ENCODE assay signal across 3 cellular contexts in the genomic region with DNA sequence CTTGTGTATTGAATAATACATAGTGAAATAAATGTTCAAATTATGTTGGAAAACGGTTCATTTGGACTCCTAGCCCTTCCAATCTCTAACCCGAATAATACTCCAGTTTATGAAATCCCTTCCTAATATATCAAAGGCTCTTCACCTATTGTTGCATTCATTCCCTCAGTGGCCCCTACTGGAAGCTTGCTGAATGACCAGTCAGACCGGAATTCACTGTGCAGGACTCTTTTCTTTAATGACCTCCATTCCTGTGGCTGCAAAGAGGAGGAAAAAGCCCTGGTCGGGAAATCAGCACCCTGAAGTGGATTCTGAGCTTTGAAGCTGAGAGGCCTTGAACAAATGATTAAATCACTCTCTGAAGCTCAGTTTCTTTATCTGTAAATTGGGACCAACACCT.
A peak's percentile ranks its signal among the peaks of the same experiment; 100 is the strongest.
TF ChIP-seq lines count a peak whose summit lies in the region.

No MANE protein-coding gene starts in this region.

TF ChIP-seq in A549, 52 proteins besides CTCF, POLR2A, EP300 and RAD21 (continued from another document):
- TF ChIP-seq E2F6 (IDR thresholded peaks at IDR 0.05; ENCODE audit: borderline replicate concordance, low read depth) (no peak), TFCP2L1 (CRISPR knock-in tag; IDR thresholded peaks at IDR 0.05) (no peak), ZNF302 (CRISPR knock-in tag; IDR thresholded peaks at IDR 0.05) (no peak)
- TF ChIP-seq, protein P1, sequence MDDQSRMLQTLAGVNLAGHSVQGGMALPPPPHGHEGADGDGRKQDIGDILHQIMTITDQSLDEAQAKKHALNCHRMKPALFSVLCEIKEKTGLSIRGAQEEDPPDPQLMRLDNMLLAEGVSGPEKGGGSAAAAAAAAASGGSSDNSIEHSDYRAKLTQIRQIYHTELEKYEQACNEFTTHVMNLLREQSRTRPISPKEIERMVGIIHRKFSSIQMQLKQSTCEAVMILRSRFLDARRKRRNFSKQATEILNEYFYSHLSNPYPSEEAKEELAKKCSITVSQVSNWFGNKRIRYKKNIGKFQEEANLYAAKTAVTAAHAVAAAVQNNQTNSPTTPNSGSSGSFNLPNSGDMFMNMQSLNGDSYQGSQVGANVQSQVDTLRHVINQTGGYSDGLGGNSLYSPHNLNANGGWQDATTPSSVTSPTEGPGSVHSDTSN (IDR thresholded peaks at IDR 0.05): no peak

TF ChIP-seq in HCT116, 20 proteins besides CTCF, POLR2A, EP300 and RAD21 (continued from another document):
- TF ChIP-seq, protein P2, sequence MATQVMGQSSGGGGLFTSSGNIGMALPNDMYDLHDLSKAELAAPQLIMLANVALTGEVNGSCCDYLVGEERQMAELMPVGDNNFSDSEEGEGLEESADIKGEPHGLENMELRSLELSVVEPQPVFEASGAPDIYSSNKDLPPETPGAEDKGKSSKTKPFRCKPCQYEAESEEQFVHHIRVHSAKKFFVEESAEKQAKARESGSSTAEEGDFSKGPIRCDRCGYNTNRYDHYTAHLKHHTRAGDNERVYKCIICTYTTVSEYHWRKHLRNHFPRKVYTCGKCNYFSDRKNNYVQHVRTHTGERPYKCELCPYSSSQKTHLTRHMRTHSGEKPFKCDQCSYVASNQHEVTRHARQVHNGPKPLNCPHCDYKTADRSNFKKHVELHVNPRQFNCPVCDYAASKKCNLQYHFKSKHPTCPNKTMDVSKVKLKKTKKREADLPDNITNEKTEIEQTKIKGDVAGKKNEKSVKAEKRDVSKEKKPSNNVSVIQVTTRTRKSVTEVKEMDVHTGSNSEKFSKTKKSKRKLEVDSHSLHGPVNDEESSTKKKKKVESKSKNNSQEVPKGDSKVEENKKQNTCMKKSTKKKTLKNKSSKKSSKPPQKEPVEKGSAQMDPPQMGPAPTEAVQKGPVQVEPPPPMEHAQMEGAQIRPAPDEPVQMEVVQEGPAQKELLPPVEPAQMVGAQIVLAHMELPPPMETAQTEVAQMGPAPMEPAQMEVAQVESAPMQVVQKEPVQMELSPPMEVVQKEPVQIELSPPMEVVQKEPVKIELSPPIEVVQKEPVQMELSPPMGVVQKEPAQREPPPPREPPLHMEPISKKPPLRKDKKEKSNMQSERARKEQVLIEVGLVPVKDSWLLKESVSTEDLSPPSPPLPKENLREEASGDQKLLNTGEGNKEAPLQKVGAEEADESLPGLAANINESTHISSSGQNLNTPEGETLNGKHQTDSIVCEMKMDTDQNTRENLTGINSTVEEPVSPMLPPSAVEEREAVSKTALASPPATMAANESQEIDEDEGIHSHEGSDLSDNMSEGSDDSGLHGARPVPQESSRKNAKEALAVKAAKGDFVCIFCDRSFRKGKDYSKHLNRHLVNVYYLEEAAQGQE (IDR thresholded peaks at IDR 0.05; ENCODE audit: low read depth): no peak
- peak; percentile 36 for TF ChIP-seq YY1 (IDR thresholded peaks at IDR 0.05; ENCODE audit: extremely low read depth, insufficient replicate concordance, low read depth, low read length)
- TF ChIP-seq CBX3 (IDR thresholded peaks at IDR 0.05; ENCODE audit: low read depth): 0 out of 2 replicates have a peak, but pooled peaks have one; percentile 40
- TF ChIP-seq, protein P3, sequence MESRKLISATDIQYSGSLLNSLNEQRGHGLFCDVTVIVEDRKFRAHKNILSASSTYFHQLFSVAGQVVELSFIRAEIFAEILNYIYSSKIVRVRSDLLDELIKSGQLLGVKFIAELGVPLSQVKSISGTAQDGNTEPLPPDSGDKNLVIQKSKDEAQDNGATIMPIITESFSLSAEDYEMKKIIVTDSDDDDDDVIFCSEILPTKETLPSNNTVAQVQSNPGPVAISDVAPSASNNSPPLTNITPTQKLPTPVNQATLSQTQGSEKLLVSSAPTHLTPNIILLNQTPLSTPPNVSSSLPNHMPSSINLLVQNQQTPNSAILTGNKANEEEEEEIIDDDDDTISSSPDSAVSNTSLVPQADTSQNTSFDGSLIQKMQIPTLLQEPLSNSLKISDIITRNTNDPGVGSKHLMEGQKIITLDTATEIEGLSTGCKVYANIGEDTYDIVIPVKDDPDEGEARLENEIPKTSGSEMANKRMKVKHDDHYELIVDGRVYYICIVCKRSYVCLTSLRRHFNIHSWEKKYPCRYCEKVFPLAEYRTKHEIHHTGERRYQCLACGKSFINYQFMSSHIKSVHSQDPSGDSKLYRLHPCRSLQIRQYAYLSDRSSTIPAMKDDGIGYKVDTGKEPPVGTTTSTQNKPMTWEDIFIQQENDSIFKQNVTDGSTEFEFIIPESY (IDR thresholded peaks at IDR 0.05; ENCODE audit: extremely low read depth, insufficient replicate concordance, low read length): no peak
- TF ChIP-seq EZH2phosphoT487 (IDR thresholded peaks at IDR 0.05; ENCODE audit: borderline replicate concordance): no peak
- no peak for TF ChIP-seq ZNF274 (IDR thresholded peaks at IDR 0.05; ENCODE audit: low read depth, low read length)
- TF ChIP-seq SRF (IDR thresholded peaks at IDR 0.05; ENCODE audit: low read depth): no peak
- no peak for TF ChIP-seq ELF1 (IDR thresholded peaks at IDR 0.05; ENCODE audit: borderline replicate concordance, low read depth)
- TF ChIP-seq EGR1 (IDR thresholded peaks at IDR 0.05; ENCODE audit: low read depth): no peak
- TF ChIP-seq, protein P4, sequence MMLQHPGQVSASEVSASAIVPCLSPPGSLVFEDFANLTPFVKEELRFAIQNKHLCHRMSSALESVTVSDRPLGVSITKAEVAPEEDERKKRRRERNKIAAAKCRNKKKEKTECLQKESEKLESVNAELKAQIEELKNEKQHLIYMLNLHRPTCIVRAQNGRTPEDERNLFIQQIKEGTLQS (IDR thresholded peaks at IDR 0.05): no peak
- no peak for TF ChIP-seq TCF7L2 (IDR thresholded peaks at IDR 0.05; ENCODE audit: borderline replicate concordance, extremely low read depth, insufficient read depth, insufficient read length)
- TF ChIP-seq SIN3A (IDR thresholded peaks at IDR 0.05; ENCODE audit: low read depth): no peak
- TF ChIP-seq CEBPB (IDR thresholded peaks at IDR 0.05; ENCODE audit: low read depth): no peak
- TF ChIP-seq SP1 (IDR thresholded peaks at IDR 0.05; ENCODE audit: low read depth): peak; percentile 27; the same call in 1 of the 2 replicates
- TF ChIP-seq ZFX (IDR thresholded peaks at IDR 0.05): no peak
- no peak for TF ChIP-seq EZH2 (IDR thresholded peaks at IDR 0.05)

TF ChIP-seq in WTC11, 78 proteins besides CTCF, POLR2A, EP300 and RAD21 (continued from another document and continues in another):
- no peak for TF ChIP-seq ATF2 (CRISPR knock-in tag; IDR thresholded peaks at IDR 0.05; ENCODE audit: borderline replicate concordance, low read depth)
- TF ChIP-seq CREB1 (CRISPR knock-in tag; IDR thresholded peaks at IDR 0.05): no peak
- TF ChIP-seq, protein P4 (CRISPR knock-in tag; conservative IDR thresholded peaks at IDR 0.05): no peak
- TF ChIP-seq, protein P5, sequence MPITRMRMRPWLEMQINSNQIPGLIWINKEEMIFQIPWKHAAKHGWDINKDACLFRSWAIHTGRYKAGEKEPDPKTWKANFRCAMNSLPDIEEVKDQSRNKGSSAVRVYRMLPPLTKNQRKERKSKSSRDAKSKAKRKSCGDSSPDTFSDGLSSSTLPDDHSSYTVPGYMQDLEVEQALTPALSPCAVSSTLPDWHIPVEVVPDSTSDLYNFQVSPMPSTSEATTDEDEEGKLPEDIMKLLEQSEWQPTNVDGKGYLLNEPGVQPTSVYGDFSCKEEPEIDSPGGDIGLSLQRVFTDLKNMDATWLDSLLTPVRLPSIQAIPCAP (CRISPR knock-in tag; IDR thresholded peaks at IDR 0.05): no peak
- TF ChIP-seq JUN (CRISPR knock-in tag; IDR thresholded peaks at IDR 0.05): no peak
- TF ChIP-seq TP53 (CRISPR knock-in tag; IDR thresholded peaks at IDR 0.05): no peak
- TF ChIP-seq ZBTB21 (CRISPR knock-in tag; IDR thresholded peaks at IDR 0.05; ENCODE audit: borderline replicate concordance): no peak
- TF ChIP-seq, protein P6, sequence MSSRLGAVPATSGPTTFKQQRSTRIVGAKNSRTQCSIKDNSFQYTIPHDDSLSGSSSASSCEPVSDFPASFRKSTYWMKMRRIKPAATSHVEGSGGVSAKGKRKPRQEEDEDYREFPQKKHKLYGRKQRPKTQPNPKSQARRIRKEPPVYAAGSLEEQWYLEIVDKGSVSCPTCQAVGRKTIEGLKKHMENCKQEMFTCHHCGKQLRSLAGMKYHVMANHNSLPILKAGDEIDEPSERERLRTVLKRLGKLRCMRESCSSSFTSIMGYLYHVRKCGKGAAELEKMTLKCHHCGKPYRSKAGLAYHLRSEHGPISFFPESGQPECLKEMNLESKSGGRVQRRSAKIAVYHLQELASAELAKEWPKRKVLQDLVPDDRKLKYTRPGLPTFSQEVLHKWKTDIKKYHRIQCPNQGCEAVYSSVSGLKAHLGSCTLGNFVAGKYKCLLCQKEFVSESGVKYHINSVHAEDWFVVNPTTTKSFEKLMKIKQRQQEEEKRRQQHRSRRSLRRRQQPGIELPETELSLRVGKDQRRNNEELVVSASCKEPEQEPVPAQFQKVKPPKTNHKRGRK (CRISPR knock-in tag; IDR thresholded peaks at IDR 0.05; ENCODE audit: borderline replicate concordance): no peak
- no peak for TF ChIP-seq ZNF263 (CRISPR knock-in tag; IDR thresholded peaks at IDR 0.05; ENCODE audit: low read depth)
- no peak for TF ChIP-seq ZNF121 (CRISPR knock-in tag; IDR thresholded peaks at IDR 0.05)
- no peak for TF ChIP-seq SOX15 (CRISPR knock-in tag; IDR thresholded peaks at IDR 0.05)
- no peak for TF ChIP-seq NR2C2 (CRISPR knock-in tag; IDR thresholded peaks at IDR 0.05)
- TF ChIP-seq TEAD1 (CRISPR knock-in tag; IDR thresholded peaks at IDR 0.05): no peak
- TF ChIP-seq GABPB1 (CRISPR knock-in tag; IDR thresholded peaks at IDR 0.05): no peak
- no peak for TF ChIP-seq ARID4B (CRISPR knock-in tag; IDR thresholded peaks at IDR 0.05; ENCODE audit: borderline replicate concordance)
- TF ChIP-seq AFF4 (CRISPR knock-in tag; IDR thresholded peaks at IDR 0.05; ENCODE audit: borderline replicate concordance): no peak
